ENCODE assay signal across 2 cellular contexts in the genomic region with DNA sequence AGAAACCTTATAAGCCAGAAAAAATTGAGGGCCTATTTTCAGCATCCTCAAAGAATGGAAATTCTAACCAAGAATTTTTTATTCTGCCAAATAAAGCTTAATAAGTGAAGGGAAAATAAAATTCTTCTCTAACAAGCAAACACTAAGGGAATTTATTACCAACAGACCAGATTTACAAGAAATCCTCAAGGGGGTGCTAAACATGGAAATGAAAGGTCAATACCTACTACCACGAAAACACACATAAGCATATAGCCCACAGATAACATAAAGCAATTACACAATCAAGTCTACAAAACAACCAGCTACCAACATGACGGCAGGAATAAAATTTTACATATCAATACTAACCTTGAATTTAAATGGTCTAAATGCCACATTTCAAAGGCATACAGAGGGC.
TF ChIP-seq lines count a peak whose summit lies in the region.

No MANE protein-coding gene starts in this region.

TF ChIP-seq in HepG2, 621 proteins besides CTCF, POLR2A, EP300 and RAD21 (continued from another document):
- no peak for TF ChIP-seq KAT7 (CRISPR knock-in tag; IDR thresholded peaks at IDR 0.05; ENCODE audit: borderline replicate concordance)
- no peak for TF ChIP-seq TCF12 (IDR thresholded peaks at IDR 0.05)
- TF ChIP-seq TCF12 (CRISPR knock-in tag; IDR thresholded peaks at IDR 0.05), result no peak
- TF ChIP-seq ETV6 (CRISPR knock-in tag; conservative IDR thresholded peaks at IDR 0.05), result no peak
- no peak for TF ChIP-seq NR2F2 (IDR thresholded peaks at IDR 0.05; ENCODE audit: borderline replicate concordance, low read depth)
- no peak for TF ChIP-seq FOXA1 (IDR thresholded peaks at IDR 0.05)
- TF ChIP-seq FOXA1 (CRISPR knock-in tag; IDR thresholded peaks at IDR 0.05), result no peak
- no peak for TF ChIP-seq MLLT10 (CRISPR knock-in tag; IDR thresholded peaks at IDR 0.05)
- TF ChIP-seq, protein P1, sequence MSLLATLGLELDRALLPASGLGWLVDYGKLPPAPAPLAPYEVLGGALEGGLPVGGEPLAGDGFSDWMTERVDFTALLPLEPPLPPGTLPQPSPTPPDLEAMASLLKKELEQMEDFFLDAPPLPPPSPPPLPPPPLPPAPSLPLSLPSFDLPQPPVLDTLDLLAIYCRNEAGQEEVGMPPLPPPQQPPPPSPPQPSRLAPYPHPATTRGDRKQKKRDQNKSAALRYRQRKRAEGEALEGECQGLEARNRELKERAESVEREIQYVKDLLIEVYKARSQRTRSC (CRISPR knock-in tag; IDR thresholded peaks at IDR 0.05; ENCODE audit: low read depth), result no peak
- TF ChIP-seq, protein P2, sequence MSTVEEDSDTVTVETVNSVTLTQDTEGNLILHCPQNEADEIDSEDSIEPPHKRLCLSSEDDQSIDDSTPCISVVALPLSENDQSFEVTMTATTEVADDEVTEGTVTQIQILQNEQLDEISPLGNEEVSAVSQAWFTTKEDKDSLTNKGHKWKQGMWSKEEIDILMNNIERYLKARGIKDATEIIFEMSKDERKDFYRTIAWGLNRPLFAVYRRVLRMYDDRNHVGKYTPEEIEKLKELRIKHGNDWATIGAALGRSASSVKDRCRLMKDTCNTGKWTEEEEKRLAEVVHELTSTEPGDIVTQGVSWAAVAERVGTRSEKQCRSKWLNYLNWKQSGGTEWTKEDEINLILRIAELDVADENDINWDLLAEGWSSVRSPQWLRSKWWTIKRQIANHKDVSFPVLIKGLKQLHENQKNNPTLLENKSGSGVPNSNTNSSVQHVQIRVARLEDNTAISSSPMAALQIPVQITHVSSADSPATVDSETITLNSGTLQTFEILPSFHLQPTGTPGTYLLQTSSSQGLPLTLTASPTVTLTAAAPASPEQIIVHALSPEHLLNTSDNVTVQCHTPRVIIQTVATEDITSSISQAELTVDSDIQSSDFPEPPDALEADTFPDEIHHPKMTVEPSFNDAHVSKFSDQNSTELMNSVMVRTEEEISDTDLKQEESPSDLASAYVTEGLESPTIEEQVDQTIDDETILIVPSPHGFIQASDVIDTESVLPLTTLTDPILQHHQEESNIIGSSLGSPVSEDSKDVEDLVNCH (CRISPR knock-in tag; IDR thresholded peaks at IDR 0.05), result no peak
- no peak for TF ChIP-seq ZNF644 (CRISPR knock-in tag; IDR thresholded peaks at IDR 0.05; ENCODE audit: low read depth)
- TF ChIP-seq, protein P3, sequence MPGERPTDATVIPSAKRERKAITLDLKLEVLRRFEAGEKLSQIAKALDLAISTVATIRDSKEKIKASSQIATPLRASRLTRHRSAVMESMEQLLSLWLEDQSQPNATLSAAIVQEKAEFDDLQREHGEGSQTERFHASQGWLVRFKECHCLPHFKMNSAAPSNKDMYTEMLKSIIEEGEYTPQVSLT (CRISPR knock-in tag; IDR thresholded peaks at IDR 0.05; ENCODE audit: borderline replicate concordance, low read depth), result no peak
- no peak for TF ChIP-seq ZNF382 (CRISPR knock-in tag; IDR thresholded peaks at IDR 0.05; ENCODE audit: borderline replicate concordance)
- no peak for TF ChIP-seq SAFB2 (CRISPR knock-in tag; IDR thresholded peaks at IDR 0.05; ENCODE audit: borderline replicate concordance, low read depth)
- TF ChIP-seq, protein P4, sequence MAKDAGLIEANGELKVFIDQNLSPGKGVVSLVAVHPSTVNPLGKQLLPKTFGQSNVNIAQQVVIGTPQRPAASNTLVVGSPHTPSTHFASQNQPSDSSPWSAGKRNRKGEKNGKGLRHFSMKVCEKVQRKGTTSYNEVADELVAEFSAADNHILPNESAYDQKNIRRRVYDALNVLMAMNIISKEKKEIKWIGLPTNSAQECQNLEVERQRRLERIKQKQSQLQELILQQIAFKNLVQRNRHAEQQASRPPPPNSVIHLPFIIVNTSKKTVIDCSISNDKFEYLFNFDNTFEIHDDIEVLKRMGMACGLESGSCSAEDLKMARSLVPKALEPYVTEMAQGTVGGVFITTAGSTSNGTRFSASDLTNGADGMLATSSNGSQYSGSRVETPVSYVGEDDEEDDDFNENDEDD (CRISPR knock-in tag; IDR thresholded peaks at IDR 0.05; ENCODE audit: borderline replicate concordance), result no peak
TF ChIP-seq in HepG2: peak in this region for 0.

TF ChIP-seq in H1, 55 proteins besides CTCF, POLR2A, EP300 and RAD21 (continued from another document):
- no peak for TF ChIP-seq SP2 (IDR thresholded peaks at IDR 0.05; ENCODE audit: low read length)
- TF ChIP-seq HDAC2 (IDR thresholded peaks at IDR 0.05; ENCODE audit: borderline replicate concordance in 1 of 2, low read depth in 2 of 2, low read length in 2 of 2), result no peak
- TF ChIP-seq TBP (IDR thresholded peaks at IDR 0.05; ENCODE audit: low read depth, low read length), result no peak
- TF ChIP-seq, protein P5, sequence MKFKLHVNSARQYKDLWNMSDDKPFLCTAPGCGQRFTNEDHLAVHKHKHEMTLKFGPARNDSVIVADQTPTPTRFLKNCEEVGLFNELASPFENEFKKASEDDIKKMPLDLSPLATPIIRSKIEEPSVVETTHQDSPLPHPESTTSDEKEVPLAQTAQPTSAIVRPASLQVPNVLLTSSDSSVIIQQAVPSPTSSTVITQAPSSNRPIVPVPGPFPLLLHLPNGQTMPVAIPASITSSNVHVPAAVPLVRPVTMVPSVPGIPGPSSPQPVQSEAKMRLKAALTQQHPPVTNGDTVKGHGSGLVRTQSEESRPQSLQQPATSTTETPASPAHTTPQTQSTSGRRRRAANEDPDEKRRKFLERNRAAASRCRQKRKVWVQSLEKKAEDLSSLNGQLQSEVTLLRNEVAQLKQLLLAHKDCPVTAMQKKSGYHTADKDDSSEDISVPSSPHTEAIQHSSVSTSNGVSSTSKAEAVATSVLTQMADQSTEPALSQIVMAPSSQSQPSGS (IDR thresholded peaks at IDR 0.05; ENCODE audit: low read length), result no peak
- TF ChIP-seq SAP30 (IDR thresholded peaks at IDR 0.05; ENCODE audit: insufficient read depth, insufficient replicate concordance, low read length), result no peak
- no peak for TF ChIP-seq TCF12 (IDR thresholded peaks at IDR 0.05; ENCODE audit: low read depth, low read length)
- no peak for TF ChIP-seq PHF8 (conservative IDR thresholded peaks at IDR 0.05; ENCODE audit: low read depth, low read length)
- TF ChIP-seq ASH2L (IDR thresholded peaks at IDR 0.05; ENCODE audit: low read length), result no peak
- no peak for TF ChIP-seq KDM4A (IDR thresholded peaks at IDR 0.05; ENCODE audit: low read depth, low read length, severe bottlenecking)
- no peak for TF ChIP-seq CBX8 (IDR thresholded peaks at IDR 0.05; ENCODE audit: borderline replicate concordance, low read depth, low read length)
- TF ChIP-seq SUZ12 (IDR thresholded peaks at IDR 0.05; ENCODE audit: low read length), result no peak
- no peak for TF ChIP-seq SIN3A (conservative IDR thresholded peaks at IDR 0.05 in 1 of 2, IDR thresholded peaks at IDR 0.05 in 1 of 2; ENCODE audit: low read depth in 1 of 2, low read length in 2 of 2)
